In genomic region chr3:122076414-122077292, GRCh38 we compare ENCODE assay signal across 12 cellular contexts. TPM values are rescaled to one million over a fixed set of nuclear protein-coding genes. Genes with fewer than 3 reads are reported as not detected.
DNase-seq lines count a peak whose midpoint lies in the region; ATAC-seq lines count a peak whose summit lies in the region.
"Had no signal": no experiment of that assay in that cellular context is flagged by ENCODE, and none has a peak within 500 bp of the region (broad histone marks: within the 10 kb centered on the region; RNA-seq: fewer than 3 reads in every experiment).

No MANE protein-coding gene starts in this region.

- peaks cover 0 to 9% (median 0%) of the 10 kb centered on the region in 5 donors for H3K36me3 Mint-ChIP-seq in naive thymus-derived CD4-positive, alpha-beta T cell

- peaks cover 0 to 4% of the 10 kb centered on the region in 2 donors for H3K27me3 ChIP-seq in naive thymus-derived CD4-positive, alpha-beta T cell (ENCODE audit: control insufficient read depth in 2 of 2, insufficient read depth in 2 of 2, low read length in 2 of 2)

- no peak overlapping the region for H3K4me3 ChIP-seq in naive thymus-derived CD4-positive, alpha-beta T cell (ENCODE audit: low read length)

- peaks cover 0 to 14% (median 5%) of the 10 kb centered on the region in 11 donors for H3K9me3 Mint-ChIP-seq in naive thymus-derived CD4-positive, alpha-beta T cell

- peak; percentile 39 for DNase-seq in NK-92 treated with Interleukin-12 subunit alpha and Interleukin-12 subunit beta, amount 100 ng/mL, for 24 hours (lab: John Stamatoyannopoulos, UW)
- DNase-seq in NK-92 (lab: John Stamatoyannopoulos, UW; ENCODE audit: unreplicated experiment) (no peak), OCI-M1 (lab: John Stamatoyannopoulos, UW) (peak; percentile 14), NCI-H2107 (lab: John Stamatoyannopoulos, UW) (no peak), NCI-H510A treated with DMSO at 0.1 percent for 48 hours (lab: John Stamatoyannopoulos, UW) (no peak)
- DNase-seq in naive thymus-derived CD4-positive, alpha-beta T cell, result no peak
- no peak for DNase-seq in stimulated activated CD8-positive, alpha-beta memory T cell treated with anti-CD3 and anti-CD28 coated beads, Interleukin-4, amount 100 ng/mL, for 48 hours
- DNase-seq: 8988T, NCI-H1436 treated with DMSO at 0.1 percent for 48 hours had no signal

- H3K4me1 Mint-ChIP-seq in naive thymus-derived CD4-positive, alpha-beta T cell, result peaks cover 0 to 61% (median 0%) of the 10 kb centered on the region in 7 donors
- H3K4me1 Mint-ChIP-seq: nephron had no signal

- CTCF ChIA-PET in naive thymus-derived CD4-positive, alpha-beta T cell (lab: Charles Lee), result no interaction called here

- H3K27ac Mint-ChIP-seq in naive thymus-derived CD4-positive, alpha-beta T cell, result peak overlapping the region in 1 of 9 donors; percentile 81
- H3K27ac Mint-ChIP-seq: nephron had no signal

- H3K27me3 Mint-ChIP-seq in naive thymus-derived CD4-positive, alpha-beta T cell, result peaks cover 2 to 51% (median 32%) of the 10 kb centered on the region in 5 donors

- H3K36me3 ChIP-seq in naive thymus-derived CD4-positive, alpha-beta T cell (ENCODE audit: control insufficient read depth in 2 of 3, insufficient read depth in 3 of 3, low read length in 3 of 3), result no peaks in the 10 kb centered on the region

- H3K9me3 ChIP-seq in naive thymus-derived CD4-positive, alpha-beta T cell (ENCODE audit: control insufficient read depth in 2 of 3, low read length in 3 of 3), result no peaks in the 10 kb centered on the region

- no peak overlapping the region for H3K27ac ChIP-seq in naive thymus-derived CD4-positive, alpha-beta T cell (ENCODE audit: low read depth, low read length)

- POLR2A ChIA-PET in naive thymus-derived CD4-positive, alpha-beta T cell (lab: Charles Lee), result no interaction called here

- intact Hi-C loops in naive thymus-derived CD4-positive, alpha-beta T cell (cut with micrococcal nuclease), result no loop called here

- peak; percentile 9 for ATAC-seq in GM21825 (IDR thresholded peaks at IDR 0.05; ENCODE audit: unreplicated experiment)
- ATAC-seq in naive thymus-derived CD4-positive, alpha-beta T cell, result peak; percentile 13
- ATAC-seq: HCT116 had no signal

- H3K4me1 ChIP-seq in naive thymus-derived CD4-positive, alpha-beta T cell (ENCODE audit: control insufficient read depth in 2 of 2, insufficient read depth in 2 of 2, low read length in 2 of 2), result no peaks in the 10 kb centered on the region

- H3K4me3 Mint-ChIP-seq in naive thymus-derived CD4-positive, alpha-beta T cell, result peak overlapping the region in 1 of 10 donors; percentile 47
- H3K4me3 Mint-ChIP-seq: nephron had no signal

RNA-seq across cellular contexts. Expression of gene CD86, which starts 21.5 kb away (rescaled TPM):
- 10 to 100 TPM in 1 of 5 experiments, 1 to 10 TPM in 4; 1.0 to 24.0 (median 2.4) TPM for total RNA-seq in naive thymus-derived CD4-positive, alpha-beta T cell
- polyA plus RNA-seq in naive thymus-derived CD4-positive, alpha-beta T cell, result under 1 TPM; 0.07 to 0.24 TPM

RNA-seq across cellular contexts. Expression of gene ILDR1, which starts 54.6 kb away (rescaled TPM):
- under 1 TPM in 2 of 5 experiments, not detected in 3; 0.19 to 0.31 TPM for total RNA-seq in naive thymus-derived CD4-positive, alpha-beta T cell
- not detected for polyA plus RNA-seq in naive thymus-derived CD4-positive, alpha-beta T cell

Comparison
In these comparisons a context has a peak if more than half of its experiments do, and no peak if none do; other contexts are left out.
1. DNase-seq: peak in NK-92 treated with Interleukin-12 subunit alpha and Interleukin-12 subunit beta, amount 100 ng/mL, for 24 hours (single experiment) and OCI-M1 (single experiment); none in NK-92 (single experiment), naive thymus-derived CD4-positive, alpha-beta T cell (0 of 9), stimulated activated CD8-positive, alpha-beta memory T cell treated with anti-CD3 and anti-CD28 coated beads, Interleukin-4, amount 100 ng/mL, for 48 hours (single experiment), NCI-H2107 (single experiment) and NCI-H510A treated with DMSO at 0.1 percent for 48 hours (single experiment).